11 cellular contexts compared by ENCODE assay signal in the genomic region with DNA sequence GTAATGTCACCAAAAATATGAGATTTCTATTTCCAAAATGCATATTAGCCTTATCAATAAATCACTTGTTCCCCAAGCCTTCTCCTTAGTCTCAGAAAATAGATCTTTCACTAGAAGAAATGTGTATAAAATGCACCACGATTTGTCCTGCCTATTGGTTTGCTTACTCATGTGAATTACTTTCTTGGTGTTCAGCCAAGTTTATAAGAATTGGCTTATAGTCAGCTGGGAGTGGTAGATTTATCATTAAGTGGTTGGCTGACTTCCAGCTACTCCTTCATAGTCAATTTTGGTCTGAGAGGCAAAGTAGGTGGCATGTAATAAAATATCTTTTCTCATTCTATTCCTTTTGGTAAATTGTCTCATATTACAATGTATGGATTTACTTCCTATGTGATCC.
DNase-seq lines count a peak whose midpoint lies in the region; ATAC-seq and TF ChIP-seq lines count a peak whose summit lies in the region.
"Had no signal": no experiment of that assay in that cellular context is flagged by ENCODE, and none has a peak within 500 bp of the region (broad histone marks: within the 10 kb centered on the region; RNA-seq: fewer than 3 reads in every experiment).

No MANE protein-coding gene starts in this region.

- H3K4me3 ChIP-seq in astrocyte of the spinal cord (ENCODE audit: low read depth, low read length): no peak overlapping the region
- H3K4me3 ChIP-seq: BLaER1 treated with 17β-estradiol and CSF1 and Interleukin-3, amounts not matched to agents 10 nM and 100 nM had no signal

- in situ Hi-C loops in astrocyte of the spinal cord (cut with HindIII; ENCODE audit: low sequenced_read_pairs): no loop called here

- DNase-seq in DMS79 (lab: John Stamatoyannopoulos, UW) (peak; percentile 12), NCI-H226 (peak; percentile 14), astrocyte of the spinal cord (ENCODE audit: low read depth, low spot score) (peak; percentile 22), kidney tubule cell (ENCODE audit: low spot score) (peak; percentile 77), cerebellar cortex (ENCODE audit: low spot score) (no peak)
- DNase-seq in activated naive CD4-positive, alpha-beta T cell treated with anti-CD3 and anti-CD28 coated beads, Interleukin-2, amount 50 U/mL, for 16 hours: no peak
- DNase-seq: midbrain, NCI-H187 treated with DMSO at 0.1 percent for 48 hours had no signal

- ATAC-seq in HG02885 (IDR thresholded peaks at IDR 0.05; ENCODE audit: poor library complexity, unreplicated experiment): no peak
- no peak for ATAC-seq in GM19351 (IDR thresholded peaks at IDR 0.05; ENCODE audit: unreplicated experiment)

- TF ChIP-seq CTCF in astrocyte of the spinal cord (IDR thresholded peaks at IDR 0.05; ENCODE audit: low read depth, low read length): no peak

Comparison
In these comparisons a context has a peak if more than half of its experiments do, and no peak if none do; other contexts are left out.
1. DNase-seq: peak in DMS79 (single experiment), NCI-H226 (single experiment), astrocyte of the spinal cord (single experiment) and kidney tubule cell (single experiment); none in activated naive CD4-positive, alpha-beta T cell treated with anti-CD3 and anti-CD28 coated beads, Interleukin-2, amount 50 U/mL, for 16 hours (single experiment) and cerebellar cortex (single experiment).